16 cellular contexts compared by ENCODE assay signal in genomic region chr2:42321452-42322064, GRCh38.
"Had no signal": no experiment of that assay in that cellular context is flagged by ENCODE, and none has a peak within 500 bp of the region (broad histone marks: within the 10 kb centered on the region; RNA-seq: fewer than 3 reads in every experiment).

No MANE protein-coding gene starts in this region.

- ATAC-seq: activated CD4-positive, CD25-positive, alpha-beta regulatory T cell treated with anti-CD3 and anti-CD28 coated beads, Interleukin-2, amount 50 U/mL, for 24 hours; left ventricle myocardium superior; pancreas; SK-N-SH treated with all-trans-retinoic acid at 6 μM for 48 hours had no signal

- H3K27ac Mint-ChIP-seq: endodermal cell had no signal

- DNase-seq: activated CD8-positive, alpha-beta memory T cell treated with anti-CD3 and anti-CD28 coated beads for 24 hours; activated naive CD4-positive, alpha-beta T cell; activated T-cell treated with anti-CD3 and anti-CD28 coated beads, Interleukin-2, amount 50 U/mL, for 1 hour; brain microvascular endothelial cell; cerebellar nuclear complex; dermis blood vessel endothelial cell; endodermal cell; erythroblast; left ventricle myocardium superior; mesendoderm; pancreas; Right ventricle myocardium superior; stimulated activated CD4-positive, alpha-beta T cell treated with anti-CD3 and anti-CD28 coated beads, Interleukin-4, amount 100 ng/mL, for 4 hours had no signal

- H3K4me1 Mint-ChIP-seq: endodermal cell had no signal

- H3K9me3 Mint-ChIP-seq: endodermal cell had no signal

- H3K4me3 Mint-ChIP-seq: endodermal cell had no signal

- H3K9me3 ChIP-seq: pancreas, tibial nerve had no signal

- H3K27me3 ChIP-seq: brain microvascular endothelial cell, pancreas, tibial nerve had no signal

- H3K27ac ChIP-seq: brain microvascular endothelial cell, pancreas, tibial nerve had no signal
